ENCODE assay signal across 17 cellular contexts in the genomic region with DNA sequence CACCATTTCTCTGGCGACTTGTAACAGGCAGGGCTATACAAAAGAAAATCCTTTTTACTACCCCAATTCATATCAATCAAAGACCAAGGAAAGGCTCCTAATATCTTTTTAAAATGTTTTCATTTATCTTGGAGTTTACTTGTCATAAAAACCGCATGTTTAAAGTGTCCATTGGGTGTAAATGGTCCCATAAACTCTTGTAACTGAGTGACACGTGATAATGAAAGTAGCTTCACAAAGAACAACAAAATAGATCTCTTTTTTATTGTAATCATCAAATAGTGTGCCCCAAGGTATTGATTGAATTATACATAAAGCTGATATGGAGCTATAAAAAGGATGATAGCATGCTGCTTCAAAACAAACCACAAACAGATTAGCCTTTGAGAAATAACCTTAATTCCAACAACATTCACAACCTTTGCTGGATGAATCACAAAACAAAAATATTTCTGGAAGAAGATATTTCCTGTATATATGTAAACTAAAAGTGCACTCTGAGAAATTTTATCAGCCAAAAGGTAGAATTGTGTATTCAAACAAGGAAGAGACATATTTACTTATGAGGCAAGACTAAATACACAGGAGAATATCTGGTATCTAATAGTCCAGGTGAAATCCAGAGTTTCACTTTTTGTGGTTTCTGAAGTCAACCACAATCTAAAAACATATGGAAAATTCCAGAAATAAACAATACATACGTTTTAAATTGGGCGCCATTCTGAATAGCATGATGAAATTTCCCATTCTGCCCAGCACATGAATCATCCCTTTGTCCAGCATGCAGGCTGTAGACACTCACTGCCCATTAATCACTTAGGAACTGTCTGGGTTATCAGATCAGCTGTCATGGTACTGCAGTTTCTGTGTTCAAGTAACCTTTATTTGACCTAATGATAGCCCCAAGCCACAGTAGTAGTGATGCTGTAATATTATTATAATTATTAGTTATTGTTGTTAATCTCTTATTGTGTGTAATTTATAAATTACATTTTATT.
DNase-seq lines count a peak whose midpoint lies in the region; ATAC-seq and TF ChIP-seq lines count a peak whose summit lies in the region.
"Had no signal": no experiment of that assay in that cellular context is flagged by ENCODE, and none has a peak within 500 bp of the region (broad histone marks: within the 10 kb centered on the region; RNA-seq: fewer than 3 reads in every experiment).

No MANE protein-coding gene starts in this region.

- no peaks in the 10 kb centered on the region for H3K9me3 Mint-ChIP-seq in activated CD4-positive, alpha-beta T cell treated with anti-CD3 and anti-CD28 coated beads, Interleukin-2, amount 10 ng/mL, durations not matched to agents 24 days and 14 days
- peaks cover 0 to 5% of the 10 kb centered on the region in 2 donors for H3K9me3 Mint-ChIP-seq in activated T-cell treated with anti-CD3 and anti-CD28 coated beads, Interleukin-2, amount 50 U/mL, for 72 hours
- H3K9me3 Mint-ChIP-seq: activated T-helper 17 cell treated with anti-CD3 and anti-CD28 coated beads, Interleukin-2, amount 50 U/mL, for 72 hours had no signal

- no peaks in the 10 kb centered on the region for H3K27me3 ChIP-seq in WERI-Rb-1 (ENCODE audit: insufficient read depth, low read depth, severe bottlenecking)
- H3K27me3 ChIP-seq in kidney epithelial cell (ENCODE audit: control insufficient read depth, insufficient read depth, low read length) = no peaks in the 10 kb centered on the region
- H3K27me3 ChIP-seq: BLaER1 treated with 17β-estradiol and CSF1 and Interleukin-3, amounts not matched to agents 10 nM and 100 nM; esophagus muscularis mucosa; Peyer's patch had no signal

- H3K4me3 ChIP-seq in WERI-Rb-1 (ENCODE audit: low read depth, low read length) (peak overlapping the region; percentile 15), kidney epithelial cell (ENCODE audit: low read depth, low read length) (no peak overlapping the region)
- H3K4me3 ChIP-seq: BLaER1 treated with 17β-estradiol and CSF1 and Interleukin-3, amounts not matched to agents 10 nM and 100 nM; esophagus muscularis mucosa; Peyer's patch had no signal

- H3K27ac Mint-ChIP-seq in activated CD4-positive, alpha-beta T cell treated with anti-CD3 and anti-CD28 coated beads, Interleukin-2, amount 10 ng/mL, durations not matched to agents 24 days and 14 days = no peak overlapping the region
- H3K27ac Mint-ChIP-seq in activated T-cell treated with anti-CD3 and anti-CD28 coated beads, Interleukin-2, amount 50 U/mL, for 72 hours = no peak overlapping the region
- H3K27ac Mint-ChIP-seq: activated T-helper 17 cell treated with anti-CD3 and anti-CD28 coated beads, Interleukin-2, amount 50 U/mL, for 72 hours; nephron progenitor cell had no signal

- DNase-seq in Ammon's horn (ENCODE audit: low spot score) = peak; percentile 22
- DNase-seq in NCI-H146 treated with DMSO at 0.1 percent for 48 hours (lab: John Stamatoyannopoulos, UW; ENCODE audit: unreplicated experiment) = peak; percentile 73
- DNase-seq in WERI-Rb-1 = no peak
- DNase-seq in kidney epithelial cell (ENCODE audit: low read depth) = peak; percentile 56
- no peak for DNase-seq in activated CD4-positive, alpha-beta T cell treated with anti-CD3 and anti-CD28 coated beads, Interleukin-2, amount 10 ng/mL, durations not matched to agents 24 days and 14 days
- DNase-seq in activated T-cell treated with anti-CD3 and anti-CD28 coated beads, Interleukin-2, amount 50 U/mL, for 72 hours = no peak
- no peak for DNase-seq in GM19238 (ENCODE audit: insufficient read length, low spot score)
- DNase-seq: cerebellar nuclear complex; GF-D8; NCI-H1436 treated with DMSO at 0.1 percent for 48 hours; nephron progenitor cell; Peyer's patch; stimulated activated CD4-positive, alpha-beta T cell treated with anti-CD3 and anti-CD28 coated beads, Interleukin-12 subunit alpha, Interleukin-12 subunit beta, amount 100 ng/mL, for 4 hours had no signal

- H3K36me3 Mint-ChIP-seq in activated CD4-positive, alpha-beta T cell treated with anti-CD3 and anti-CD28 coated beads, Interleukin-2, amount 10 ng/mL, durations not matched to agents 24 days and 14 days (ENCODE audit: low read depth) = no peaks in the 10 kb centered on the region
- no peaks in the 10 kb centered on the region for H3K36me3 Mint-ChIP-seq in activated T-cell treated with anti-CD3 and anti-CD28 coated beads, Interleukin-2, amount 50 U/mL, for 72 hours (ENCODE audit: insufficient read depth in 2 of 2)

- no peak overlapping the region for H3K4me3 Mint-ChIP-seq in activated CD4-positive, alpha-beta T cell treated with anti-CD3 and anti-CD28 coated beads, Interleukin-2, amount 10 ng/mL, durations not matched to agents 24 days and 14 days
- no peak overlapping the region for H3K4me3 Mint-ChIP-seq in activated T-cell treated with anti-CD3 and anti-CD28 coated beads, Interleukin-2, amount 50 U/mL, for 72 hours
- H3K4me3 Mint-ChIP-seq: activated T-helper 17 cell treated with anti-CD3 and anti-CD28 coated beads, Interleukin-2, amount 50 U/mL, for 72 hours; nephron progenitor cell had no signal

- peak overlapping the region; percentile 58 for H3K27ac ChIP-seq in WERI-Rb-1
- H3K27ac ChIP-seq: BLaER1 treated with 17β-estradiol and CSF1 and Interleukin-3, amounts not matched to agents 10 nM and 100 nM; esophagus muscularis mucosa; Peyer's patch had no signal

- no peaks in the 10 kb centered on the region for H3K27me3 Mint-ChIP-seq in activated CD4-positive, alpha-beta T cell treated with anti-CD3 and anti-CD28 coated beads, Interleukin-2, amount 10 ng/mL, durations not matched to agents 24 days and 14 days
- H3K27me3 Mint-ChIP-seq in activated T-cell treated with anti-CD3 and anti-CD28 coated beads, Interleukin-2, amount 50 U/mL, for 72 hours (ENCODE audit: low read depth) = no peaks in the 10 kb centered on the region
- H3K27me3 Mint-ChIP-seq: activated T-helper 17 cell treated with anti-CD3 and anti-CD28 coated beads, Interleukin-2, amount 50 U/mL, for 72 hours had no signal

- H3K36me3 ChIP-seq in WERI-Rb-1 (peaks cover 93% of the 10 kb centered on the region), kidney epithelial cell (ENCODE audit: control insufficient read depth, insufficient read depth, low read length) (no peaks in the 10 kb centered on the region)
- H3K36me3 ChIP-seq: esophagus muscularis mucosa, Peyer's patch had no signal

- TF ChIP-seq CTCF in WERI-Rb-1 (IDR thresholded peaks at IDR 0.05; ENCODE audit: low read depth, low read length) (no peak), kidney epithelial cell (IDR thresholded peaks at IDR 0.05; ENCODE audit: insufficient read depth, low read length, poor library complexity, severe bottlenecking) (no peak)

- ATAC-seq in activated T-cell treated with anti-CD3 and anti-CD28 coated beads, Interleukin-2, amount 50 U/mL, for 72 hours (replicated peaks in 1 of 2) = no peak
- no peak for ATAC-seq in GM21526 (IDR thresholded peaks at IDR 0.05; ENCODE audit: low FRiP score, unreplicated experiment)
- ATAC-seq: activated T-helper 17 cell treated with anti-CD3 and anti-CD28 coated beads, Interleukin-2, amount 50 U/mL, for 72 hours had no signal

- H3K9me3 ChIP-seq in WERI-Rb-1 (ENCODE audit: severe bottlenecking) = peaks cover 8% of the 10 kb centered on the region
- H3K9me3 ChIP-seq: esophagus muscularis mucosa, Peyer's patch had no signal

- no peaks in the 10 kb centered on the region for H3K4me1 Mint-ChIP-seq in activated CD4-positive, alpha-beta T cell treated with anti-CD3 and anti-CD28 coated beads, Interleukin-2, amount 10 ng/mL, durations not matched to agents 24 days and 14 days
- no peaks in the 10 kb centered on the region for H3K4me1 Mint-ChIP-seq in activated T-cell treated with anti-CD3 and anti-CD28 coated beads, Interleukin-2, amount 50 U/mL, for 72 hours (ENCODE audit: low read depth)
- H3K4me1 Mint-ChIP-seq: activated T-helper 17 cell treated with anti-CD3 and anti-CD28 coated beads, Interleukin-2, amount 50 U/mL, for 72 hours had no signal

- intact Hi-C loops in activated CD4-positive, alpha-beta T cell treated with anti-CD3 and anti-CD28 coated beads, Interleukin-2, amount 10 ng/mL, durations not matched to agents 24 days and 14 days (cut with micrococcal nuclease) = no loop called here

Comparison
In these comparisons a context has a peak if more than half of its experiments do, and no peak if none do; other contexts are left out.
1. DNase-seq: peak in Ammon's horn (single experiment), NCI-H146 treated with DMSO at 0.1 percent for 48 hours (single experiment) and kidney epithelial cell (single experiment); none in WERI-Rb-1 (single experiment), activated CD4-positive, alpha-beta T cell treated with anti-CD3 and anti-CD28 coated beads, Interleukin-2, amount 10 ng/mL, durations not matched to agents 24 days and 14 days (single experiment), activated T-cell treated with anti-CD3 and anti-CD28 coated beads, Interleukin-2, amount 50 U/mL, for 72 hours (0 of 2) and GM19238 (single experiment).